8 cellular contexts compared by ENCODE assay signal in genomic region chr3:105868745-105869530, GRCh38. TPM values are rescaled to one million over a fixed set of nuclear protein-coding genes. Genes with fewer than 3 reads are reported as not detected.
DNase-seq lines count a peak whose midpoint lies in the region; ATAC-seq and TF ChIP-seq lines count a peak whose summit lies in the region.

Gene CBLB (minus strand): TSS chr3:105869012. CDS start chr3:105867577, 1,435 bp downstream.

- H3K4me3 Mint-ChIP-seq in activated CD4-positive, alpha-beta T cell treated with anti-CD3 and anti-CD28 coated beads, Interleukin-2, amount 10 ng/mL, durations not matched to agents 7 days and 5 days: peak within 1 kb of the TSS; percentile 100

- peak within 1 kb of the TSS; percentile 96 for H3K4me3 ChIP-seq in BJ (ENCODE audit: low read depth, low read length)
- H3K4me3 ChIP-seq in coronary artery: peak within 1 kb of the TSS; percentile 91

- H3K4me1 Mint-ChIP-seq in activated CD4-positive, alpha-beta T cell treated with anti-CD3 and anti-CD28 coated beads, Interleukin-2, amount 10 ng/mL, durations not matched to agents 7 days and 5 days: peaks cover 45% of the 10 kb centered on the region

- peaks cover 41% of the 10 kb centered on the region for H3K36me3 Mint-ChIP-seq in activated CD4-positive, alpha-beta T cell treated with anti-CD3 and anti-CD28 coated beads, Interleukin-2, amount 10 ng/mL, durations not matched to agents 7 days and 5 days (ENCODE audit: low read depth)

- no peaks in the 10 kb centered on the region; the same call in 1 of the 2 replicates for H3K36me3 ChIP-seq in BJ (ENCODE audit: control insufficient read depth, insufficient read depth, low read length)

- CTCF ChIA-PET in BJ (lab: Yijun Ruan, JAX): interaction anchor here (0.8 to 1.3 kb wide), 3 partner anchors 10 to 359 kb away, joined by 3 to 7 read pairs (median 3); no protein-coding TSS in a partner anchor
- CTCF ChIA-PET in activated CD4-positive, alpha-beta T cell treated with anti-CD3 and anti-CD28 coated beads, Interleukin-2, amount 10 ng/mL, durations not matched to agents 7 days and 5 days (lab: Charles Lee): interaction anchor here (0.8 to 1.9 kb wide), 4 partner anchors 11 to 176 kb away, joined by 3 to 5 read pairs (median 4); no protein-coding TSS in a partner anchor

- H3K27me3 Mint-ChIP-seq in activated CD4-positive, alpha-beta T cell treated with anti-CD3 and anti-CD28 coated beads, Interleukin-2, amount 10 ng/mL, durations not matched to agents 7 days and 5 days: no peaks in the 10 kb centered on the region

- peak; percentile 92 for ATAC-seq in GM19328 (IDR thresholded peaks at IDR 0.05; ENCODE audit: unreplicated experiment)
- ATAC-seq in HG03520 (IDR thresholded peaks at IDR 0.05; ENCODE audit: unreplicated experiment): peak; percentile 75

- no peaks in the 10 kb centered on the region for H3K9me3 Mint-ChIP-seq in activated CD4-positive, alpha-beta T cell treated with anti-CD3 and anti-CD28 coated beads, Interleukin-2, amount 10 ng/mL, durations not matched to agents 7 days and 5 days

- peak within 1 kb of the TSS; percentile 98 to 99 for H3K27ac ChIP-seq in coronary artery
- peak within 1 kb of the TSS; percentile 95 for H3K27ac ChIP-seq in layer of hippocampus (ENCODE audit: low read depth, low read length)

- peak within 1 kb of the TSS; percentile 98 for H3K27ac Mint-ChIP-seq in activated CD4-positive, alpha-beta T cell treated with anti-CD3 and anti-CD28 coated beads, Interleukin-2, amount 10 ng/mL, durations not matched to agents 7 days and 5 days

- TF ChIP-seq CTCF in BJ (IDR thresholded peaks at IDR 0.05; ENCODE audit: insufficient read depth, low read depth, low read length) (no peak), coronary artery (IDR thresholded peaks at IDR 0.05) (no peak)

- DNase-seq in BJ (ENCODE audit: low read depth) (peak; percentile 90), NCI-H69 (lab: John Stamatoyannopoulos, UW) (peak; percentile 95), coronary artery (ENCODE audit: low spot score) (peak; percentile 98)
- peak; percentile 87 for DNase-seq in activated CD4-positive, alpha-beta T cell treated with anti-CD3 and anti-CD28 coated beads, Interleukin-2, amount 10 ng/mL, durations not matched to agents 7 days and 5 days
- peak; percentile 71 to 73 for DNase-seq in stimulated activated CD4-positive, alpha-beta T cell treated with anti-CD3 and anti-CD28 coated beads, Interleukin-1b, Interleukin-23, amount 100 ng/mL, for 4 hours (ENCODE audit: low read depth in 2 of 2)

- no peaks in the 10 kb centered on the region for H3K27me3 ChIP-seq in BJ (ENCODE audit: control insufficient read depth, insufficient read depth, low read length)
- H3K27me3 ChIP-seq in layer of hippocampus (ENCODE audit: control insufficient read depth, insufficient read depth, low read length): no peaks in the 10 kb centered on the region

- POLR2A ChIA-PET in BJ (lab: Charles Lee): no interaction called here
- POLR2A ChIA-PET in activated CD4-positive, alpha-beta T cell treated with anti-CD3 and anti-CD28 coated beads, Interleukin-2, amount 10 ng/mL, durations not matched to agents 7 days and 5 days (lab: Charles Lee): interaction anchor here (0.5 kb wide), 1 partner anchor 40 kb away, joined by 3 read pairs; no protein-coding TSS in a partner anchor

RNA-seq across cellular contexts. Expression of gene CBLB, which starts in this region (rescaled TPM):
- polyA plus RNA-seq in BJ (2011; rRNA removed): 19.3 and 25.3 TPM in 2 replicates
- 24.7 and 31.0 TPM in 2 replicates for polyA minus RNA-seq in BJ (2011; rRNA and poly(A)+ RNA removed)
- total RNA-seq in activated CD4-positive, alpha-beta T cell treated with anti-CD3 and anti-CD28 coated beads, Interleukin-2, amount 10 ng/mL, durations not matched to agents 7 days and 5 days: 100 to 1,000 TPM; 115 to 148 TPM

Comparison
In these comparisons a context has a peak if more than half of its experiments do, and no peak if none do; other contexts are left out.
1. Peak in every context shown above with its lines: DNase-seq, ATAC-seq, H3K4me3 ChIP-seq and H3K27ac ChIP-seq.